In genomic region chr6:8131265-8131897, GRCh38 we compare ENCODE assay signal across 2 cellular contexts.
TF ChIP-seq lines count a peak whose summit lies in the region.

No MANE protein-coding gene starts in this region.

TF ChIP-seq in WTC11, 78 proteins besides CTCF, POLR2A, EP300 and RAD21 (continued from another document):
- no peak for TF ChIP-seq ATF2 (CRISPR knock-in tag; IDR thresholded peaks at IDR 0.05; ENCODE audit: borderline replicate concordance, low read depth)

TF ChIP-seq in H1, 55 proteins besides CTCF, POLR2A, EP300 and RAD21 (continued from another document):
- TF ChIP-seq SUZ12 (IDR thresholded peaks at IDR 0.05; ENCODE audit: low read length): no peak
- TF ChIP-seq SP1 (IDR thresholded peaks at IDR 0.05; ENCODE audit: low read depth, low read length): no peak
- no peak for TF ChIP-seq CHD7 (IDR thresholded peaks at IDR 0.05; ENCODE audit: insufficient replicate concordance, low read length)
- no peak for TF ChIP-seq GTF2F1 (IDR thresholded peaks at IDR 0.05; ENCODE audit: borderline replicate concordance, low read depth, low read length)
- no peak for TF ChIP-seq CBX8 (IDR thresholded peaks at IDR 0.05; ENCODE audit: borderline replicate concordance, low read depth, low read length)
- no peak for TF ChIP-seq PHF8 (conservative IDR thresholded peaks at IDR 0.05; ENCODE audit: low read depth, low read length)
- no peak for TF ChIP-seq CBX5 (IDR thresholded peaks at IDR 0.05; ENCODE audit: low read depth, low read length)
- TF ChIP-seq BACH1 (IDR thresholded peaks at IDR 0.05; ENCODE audit: low read length): no peak
- TF ChIP-seq JUN (IDR thresholded peaks at IDR 0.05; ENCODE audit: low read depth, low read length): no peak
- no peak for TF ChIP-seq CHD2 (IDR thresholded peaks at IDR 0.05; ENCODE audit: low read length)
- no peak for TF ChIP-seq HDAC6 (IDR thresholded peaks at IDR 0.05; ENCODE audit: low read depth, low read length)
